Comparison of ENCODE assay signal across 18 cellular contexts in genomic region chr3:134609821-134610454, GRCh38. TPM values are rescaled to one million over a fixed set of nuclear protein-coding genes. Genes with fewer than 3 reads are reported as not detected.
"Had no signal": no experiment of that assay in that cellular context is flagged by ENCODE, and none has a peak within 500 bp of the region (broad histone marks: within the 10 kb centered on the region; RNA-seq: fewer than 3 reads in every experiment).

No MANE protein-coding gene starts in this region.

- H3K27ac ChIP-seq: adrenal gland, epithelial cell of prostate, tibial artery, uterus had no signal

- ATAC-seq: activated CD4-positive, CD25-positive, alpha-beta regulatory T cell treated with anti-CD3 and anti-CD28 coated beads, Interleukin-2, amount 50 U/mL, for 24 hours; left lobe of liver; natural killer cell; right cardiac atrium had no signal

- H3K9me3 ChIP-seq: adrenal gland, tibial artery, uterus had no signal

- FAIRE-seq: keratinocyte had no signal

- DNase-seq: activated CD4-positive, alpha-beta T cell treated with anti-CD3 and anti-CD28 coated beads, Interleukin-2, amount 10 ng/mL, durations not matched to agents 7 days and 5 days; activated gamma-delta T cell; foreskin melanocyte; glutamatergic neuron; hippocampal formation; natural killer cell; right cardiac atrium; stimulated activated CD4-positive, alpha-beta T cell treated with anti-CD3 and anti-CD28 coated beads, Interleukin-2, amount 100 ng/mL, for 24 hours; stimulated activated naive CD4-positive, alpha-beta T cell treated with Interleukin-2 at 50 U/mL for 16 hours; tibial artery; uterus had no signal

- H3K27me3 ChIP-seq: adrenal gland, tibial artery, uterus had no signal

- H3K4me1 ChIP-seq: tibial artery, uterus had no signal

- H3K36me3 ChIP-seq: adrenal gland, uterus had no signal

- H3K4me3 ChIP-seq: adrenal gland, lung, tibial artery, uterus had no signal

RNA-seq across cellular contexts. Expression of gene KY, which starts 40.9 kb away (rescaled TPM):
- total RNA-seq: activated CD4-positive, alpha-beta T cell treated with anti-CD3 and anti-CD28 coated beads, Interleukin-2, amount 10 ng/mL, durations not matched to agents 7 days and 5 days; dermis microvascular lymphatic vessel endothelial cell; left lobe of liver had no signal
- polyA plus RNA-seq: keratinocyte had no signal
